1 cellular context compared by ENCODE assay signal in the genomic region with DNA sequence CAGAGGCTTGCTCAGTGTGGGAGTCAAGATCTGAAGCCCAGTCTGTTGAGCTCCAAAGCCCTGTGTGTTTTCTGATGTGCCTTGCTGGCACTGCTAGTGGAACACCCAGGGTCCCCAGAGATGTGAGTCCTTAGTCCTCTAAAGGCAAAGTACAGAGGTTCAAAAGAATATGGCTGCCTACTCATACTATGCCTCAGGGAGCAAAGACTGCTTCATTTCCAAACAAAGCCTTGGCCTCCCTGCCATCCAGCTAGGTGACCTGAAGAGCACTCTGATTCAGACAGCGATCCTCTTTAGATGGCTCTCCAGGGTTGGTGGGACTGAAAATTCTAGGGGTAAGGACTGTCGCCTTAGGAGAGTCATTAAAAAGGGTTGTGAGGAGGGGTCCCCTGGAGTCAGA.
TF ChIP-seq lines count a peak whose summit lies in the region.

No MANE protein-coding gene starts in this region.

TF ChIP-seq in HepG2, 621 proteins besides CTCF, POLR2A, EP300 and RAD21:
- TF ChIP-seq NKX3-1 (CRISPR knock-in tag; IDR thresholded peaks at IDR 0.05) (no peak), ZNF460 (CRISPR knock-in tag; IDR thresholded peaks at IDR 0.05; ENCODE audit: borderline replicate concordance) (no peak), GLI4 (CRISPR knock-in tag; IDR thresholded peaks at IDR 0.05; ENCODE audit: borderline replicate concordance) (no peak), KDM5A (IDR thresholded peaks at IDR 0.05; ENCODE audit: borderline replicate concordance, low read length) (no peak), ZNF292 (CRISPR knock-in tag; IDR thresholded peaks at IDR 0.05; ENCODE audit: borderline replicate concordance, low read depth) (peak; percentile 19; the same call in 1 of the 2 replicates), HNF4A (CRISPR knock-in tag; IDR thresholded peaks at IDR 0.05) (peak; percentile 57), EHMT2 (IDR thresholded peaks at IDR 0.05; ENCODE audit: borderline replicate concordance, low read depth, low read length) (no peak)
